ENCODE assay signal across 17 cellular contexts in genomic region chr16:8949536-8950418, GRCh38. TPM values are rescaled to one million over a fixed set of nuclear protein-coding genes. Genes with fewer than 3 reads are reported as not detected.
DNase-seq lines count a peak whose midpoint lies in the region; ATAC-seq and TF ChIP-seq lines count a peak whose summit lies in the region.
"Had no signal": no experiment of that assay in that cellular context is flagged by ENCODE, and none has a peak within 500 bp of the region (broad histone marks: within the 10 kb centered on the region; RNA-seq: fewer than 3 reads in every experiment).

No MANE protein-coding gene starts in this region.

- no peaks in the 10 kb centered on the region for H3K27me3 Mint-ChIP-seq in activated CD8-positive, alpha-beta T cell treated with anti-CD3 and anti-CD28 coated beads, Interleukin-2, amount 10 ng/mL, durations not matched to agents 7 days and 5 days (ENCODE audit: low read depth)
- no peaks in the 10 kb centered on the region for H3K27me3 Mint-ChIP-seq in naive thymus-derived CD4-positive, alpha-beta T cell

- peaks cover 13% of the 10 kb centered on the region for H3K36me3 Mint-ChIP-seq in activated CD8-positive, alpha-beta T cell treated with anti-CD3 and anti-CD28 coated beads, Interleukin-2, amount 10 ng/mL, durations not matched to agents 7 days and 5 days (ENCODE audit: low read depth)
- H3K36me3 Mint-ChIP-seq in naive thymus-derived CD4-positive, alpha-beta T cell: no peaks in the 10 kb centered on the region

- H3K4me1 Mint-ChIP-seq in activated CD8-positive, alpha-beta T cell treated with anti-CD3 and anti-CD28 coated beads, Interleukin-2, amount 10 ng/mL, durations not matched to agents 7 days and 5 days (ENCODE audit: low read depth): peaks cover 83% of the 10 kb centered on the region
- peaks cover 69 to 93% (median 90%) of the 10 kb centered on the region in 7 donors for H3K4me1 Mint-ChIP-seq in naive thymus-derived CD4-positive, alpha-beta T cell

- peaks cover 96 to 99% (median 97%) of the 10 kb centered on the region in 11 experiments for H4K20me1 ChIP-seq in BLaER1 treated with 17β-estradiol and CSF1 and Interleukin-3, amounts not matched to agents 10 nM and 100 nM

- 58 to 63% (median 59%) methylated on average over 6 of the region's 6 CpGs for WGBS in stomach, 5 donors

- H3K4me1 ChIP-seq in BLaER1 treated with 17β-estradiol and CSF1 and Interleukin-3, amounts not matched to agents 10 nM and 100 nM: peaks cover 89 to 96% (median 94%) of the 10 kb centered on the region in 10 experiments
- peaks cover 67 to 79% of the 10 kb centered on the region in 2 donors for H3K4me1 ChIP-seq in naive thymus-derived CD4-positive, alpha-beta T cell (ENCODE audit: control insufficient read depth in 2 of 2, insufficient read depth in 2 of 2, low read length in 2 of 2)
- peaks cover 61 to 95% (median 83%) of the 10 kb centered on the region in 4 donors for H3K4me1 ChIP-seq in stomach

- H3K9ac ChIP-seq in BLaER1 treated with 17β-estradiol and CSF1 and Interleukin-3, amounts not matched to agents 10 nM and 100 nM: 0 out of 22 replicates have a peak overlapping the region, but pooled peaks of 1 of the 11 experiments have one; percentile 6

- no peak for TF ChIP-seq EP300 in stomach (IDR thresholded peaks at IDR 0.05)

- intact Hi-C loops in naive thymus-derived CD4-positive, alpha-beta T cell (cut with micrococcal nuclease): no loop called here
- intact Hi-C loops in stomach (cut with DNase I; ENCODE audit: low total_unique reads): no loop called here

- POLR2A ChIA-PET in activated CD8-positive, alpha-beta T cell treated with anti-CD3 and anti-CD28 coated beads, Interleukin-2, amount 10 ng/mL, durations not matched to agents 7 days and 5 days (lab: Charles Lee): interaction anchor here (1.1 kb wide), 2 partner anchors 14 to 81 kb away, joined by 3 to 5 read pairs; partner anchors contain the start of gene CARHSP1
- POLR2A ChIA-PET in naive thymus-derived CD4-positive, alpha-beta T cell (lab: Charles Lee): no interaction called here

- in situ Hi-C loops in GM13976 (cut with MboI; ENCODE audit: low sequenced_read_pairs, unreplicated experiment): no loop called here

- H3K9me3 Mint-ChIP-seq in activated CD8-positive, alpha-beta T cell treated with anti-CD3 and anti-CD28 coated beads, Interleukin-2, amount 10 ng/mL, durations not matched to agents 7 days and 5 days (ENCODE audit: insufficient read depth): no peaks in the 10 kb centered on the region
- H3K9me3 Mint-ChIP-seq in naive thymus-derived CD4-positive, alpha-beta T cell: peaks cover 0 to 2% (median 0%) of the 10 kb centered on the region in 11 donors
- H3K9me3 Mint-ChIP-seq: brain had no signal

- CTCF ChIA-PET in activated CD8-positive, alpha-beta T cell treated with anti-CD3 and anti-CD28 coated beads, Interleukin-2, amount 10 ng/mL, durations not matched to agents 7 days and 5 days (lab: Charles Lee): interaction anchor here (4.8 to 7.9 kb wide), 2 partner anchors 13 to 59 kb away, joined by 24 to 66 read pairs; no protein-coding TSS in a partner anchor
- CTCF ChIA-PET in naive thymus-derived CD4-positive, alpha-beta T cell (lab: Charles Lee): interaction anchor here (1.8 kb wide), 1 partner anchor 13 kb away, joined by 5 read pairs; no protein-coding TSS in a partner anchor

- H3K27ac Mint-ChIP-seq in activated CD8-positive, alpha-beta T cell treated with anti-CD3 and anti-CD28 coated beads, Interleukin-2, amount 10 ng/mL, durations not matched to agents 7 days and 5 days: peak overlapping the region; percentile 14
- H3K27ac Mint-ChIP-seq in naive thymus-derived CD4-positive, alpha-beta T cell: peak overlapping the region in 5 of 9 donors; percentile 1 to 66 (median 35)

- peak overlapping the region; percentile 54 to 81 (median 69) for H3K4me2 ChIP-seq in BLaER1 treated with 17β-estradiol and CSF1 and Interleukin-3, amounts not matched to agents 10 nM and 100 nM

- no peaks in the 10 kb centered on the region for H3K27me3 ChIP-seq in BLaER1 treated with 17β-estradiol and CSF1 and Interleukin-3, amounts not matched to agents 10 nM and 100 nM
- no peaks in the 10 kb centered on the region for H3K27me3 ChIP-seq in naive thymus-derived CD4-positive, alpha-beta T cell (ENCODE audit: control insufficient read depth in 2 of 2, insufficient read depth in 2 of 2, low read length in 2 of 2)
- H3K27me3 ChIP-seq in stomach: no peaks in the 10 kb centered on the region
- H3K27me3 ChIP-seq: gastroesophageal sphincter had no signal

- no peaks in the 10 kb centered on the region for H3K9me3 ChIP-seq in BLaER1 treated with 17β-estradiol and CSF1 and Interleukin-3, amounts not matched to agents 10 nM and 100 nM (replicated peaks in 1 of 11)
- H3K9me3 ChIP-seq in naive thymus-derived CD4-positive, alpha-beta T cell (ENCODE audit: control insufficient read depth in 2 of 3, low read length in 3 of 3): no peaks in the 10 kb centered on the region
- no peaks in the 10 kb centered on the region for H3K9me3 ChIP-seq in stomach
- H3K9me3 ChIP-seq: gastroesophageal sphincter, mucosa of descending colon had no signal

- peak; percentile 25 for ATAC-seq in activated CD8-positive, alpha-beta T cell treated with anti-CD3 and anti-CD28 coated beads, Interleukin-2, amount 10 ng/mL, durations not matched to agents 7 days and 5 days
- peak; percentile 10 for ATAC-seq in naive thymus-derived CD4-positive, alpha-beta T cell
- ATAC-seq in GM19351 (IDR thresholded peaks at IDR 0.05; ENCODE audit: unreplicated experiment): no peak
- ATAC-seq: gastroesophageal sphincter, mucosa of descending colon had no signal

- peaks cover 0 to 6% (median 0%) of the 10 kb centered on the region in 11 experiments; a peak in 3 of 22 replicates for H3K36me3 ChIP-seq in BLaER1 treated with 17β-estradiol and CSF1 and Interleukin-3, amounts not matched to agents 10 nM and 100 nM
- no peaks in the 10 kb centered on the region for H3K36me3 ChIP-seq in naive thymus-derived CD4-positive, alpha-beta T cell (ENCODE audit: control insufficient read depth in 2 of 3, insufficient read depth in 3 of 3, low read length in 3 of 3)
- H3K36me3 ChIP-seq in stomach: no peaks in the 10 kb centered on the region
- H3K36me3 ChIP-seq: gastroesophageal sphincter had no signal

- TF ChIP-seq CTCF in stomach (IDR thresholded peaks at IDR 0.05): no peak
- TF ChIP-seq CTCF in GM13976 (IDR thresholded peaks at IDR 0.05; ENCODE audit: borderline replicate concordance, control extremely low read depth, extremely low read depth, insufficient read depth, missing control alignments): no peak

- TF ChIP-seq POLR2A in stomach (IDR thresholded peaks at IDR 0.05): no peak

- H3K4me3 Mint-ChIP-seq in activated CD8-positive, alpha-beta T cell treated with anti-CD3 and anti-CD28 coated beads, Interleukin-2, amount 10 ng/mL, durations not matched to agents 7 days and 5 days: no peak overlapping the region
- H3K4me3 Mint-ChIP-seq in naive thymus-derived CD4-positive, alpha-beta T cell: peak overlapping the region; percentile 2 to 76 (median 66)

- H3K4me3 ChIP-seq in BLaER1 treated with 17β-estradiol and CSF1 and Interleukin-3, amounts not matched to agents 10 nM and 100 nM: no peak overlapping the region
- H3K4me3 ChIP-seq in naive thymus-derived CD4-positive, alpha-beta T cell (ENCODE audit: low read length): no peak overlapping the region
- no peak overlapping the region for H3K4me3 ChIP-seq in stomach
- H3K4me3 ChIP-seq: gastroesophageal sphincter, mucosa of descending colon had no signal

- H3K27ac ChIP-seq in BLaER1 treated with 17β-estradiol and CSF1 and Interleukin-3, amounts not matched to agents 10 nM and 100 nM: no peak overlapping the region
- no peak overlapping the region for H3K27ac ChIP-seq in naive thymus-derived CD4-positive, alpha-beta T cell (ENCODE audit: low read depth, low read length)
- no peak overlapping the region for H3K27ac ChIP-seq in stomach
- H3K27ac ChIP-seq: C4-2B, gastroesophageal sphincter had no signal

- DNase-seq in EH (ENCODE audit: low read depth): peak; percentile 30
- no peak for DNase-seq in activated CD8-positive, alpha-beta T cell treated with anti-CD3 and anti-CD28 coated beads, Interleukin-2, amount 10 ng/mL, durations not matched to agents 7 days and 5 days
- DNase-seq in naive thymus-derived CD4-positive, alpha-beta T cell: no peak
- DNase-seq in stomach: no peak
- no peak for DNase-seq in NK-92 (lab: John Stamatoyannopoulos, UW; ENCODE audit: unreplicated experiment)
- DNase-seq in GM13976 (ENCODE audit: low spot score): no peak
- DNase-seq: activated CD8-positive, alpha-beta memory T cell treated with anti-CD3 and anti-CD28 coated beads, Interleukin-2, amount 50 U/mL, for 48 hours; effector memory CD4-positive, alpha-beta T cell; mucosa of descending colon; NCI-H1436 treated with DMSO at 0.1 percent for 48 hours; NCI-H524 treated with DMSO at 0.1 percent for 48 hours; stimulated activated CD4-positive, alpha-beta T cell treated with anti-CD3 and anti-CD28 coated beads, Interleukin-4, amount 100 ng/mL, for 1 hour had no signal

RNA-seq across cellular contexts. Expression of gene USP7, which starts 13.9 kb away (rescaled TPM):
- 100 to 1,000 TPM; 134 to 144 TPM for total RNA-seq in activated CD8-positive, alpha-beta T cell treated with anti-CD3 and anti-CD28 coated beads, Interleukin-2, amount 10 ng/mL, durations not matched to agents 7 days and 5 days
- total RNA-seq in naive thymus-derived CD4-positive, alpha-beta T cell: 100 to 1,000 TPM; 175 to 261 (median 178) TPM
- polyA plus RNA-seq in naive thymus-derived CD4-positive, alpha-beta T cell: 1 to 10 TPM; 8.9 to 9.0 TPM
- 100 to 1,000 TPM in 2 of 5 donors, 10 to 100 TPM in 3; 29.2 to 171 (median 94.0) TPM for total RNA-seq in stomach
- polyA plus RNA-seq in stomach: 10 to 100 TPM; 19.3 to 28.3 (median 22.5) TPM
